Comparison of ENCODE assay signal across 1 cellular context in the genomic region with DNA sequence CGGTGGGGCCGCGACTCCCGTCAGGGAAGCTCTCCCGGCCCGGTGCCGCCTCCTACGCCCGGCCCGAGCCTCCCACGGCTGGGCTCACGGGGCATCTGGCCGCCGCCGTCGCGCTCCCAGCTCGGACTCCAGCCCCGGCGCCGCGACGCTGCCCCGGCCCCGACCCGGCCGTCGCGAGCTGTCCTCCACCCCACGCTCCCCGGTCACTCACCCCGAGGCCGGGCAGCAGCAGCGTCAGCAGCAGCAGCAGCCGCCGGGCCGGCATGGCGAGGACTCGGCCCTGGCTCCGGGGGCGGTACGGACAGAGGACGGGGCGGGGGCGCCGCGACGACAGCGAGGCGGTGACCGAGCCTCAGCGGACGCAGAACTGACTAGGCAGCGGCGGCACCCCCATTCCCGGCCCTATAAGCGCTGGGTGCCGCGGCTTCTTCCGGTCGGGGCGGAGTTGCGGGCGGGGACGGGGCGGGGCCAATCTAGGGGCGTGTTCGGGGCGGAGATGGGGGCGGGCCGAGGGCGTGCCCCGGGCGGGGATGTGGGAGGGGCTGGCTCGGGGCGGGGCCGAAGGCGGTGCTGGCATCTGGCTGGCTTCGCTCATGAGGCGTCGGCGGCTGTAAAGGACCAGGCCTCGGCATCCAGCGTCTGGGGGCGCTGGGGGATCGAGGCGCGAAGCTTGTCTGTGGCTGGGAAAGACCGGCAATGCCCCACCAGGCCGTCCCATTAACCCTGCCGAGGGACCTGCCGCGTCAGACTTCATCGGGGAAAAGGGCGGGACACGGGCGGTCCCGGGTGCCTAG.
A peak's percentile ranks its signal among the peaks of the same experiment; 100 is the strongest.
TF ChIP-seq lines count a peak whose summit lies in the region.

A gene (minus strand): TSS at position 380 of the 794 bp plus-strand sequence. CDS start 115 bp downstream, at position 265.

TF ChIP-seq in HepG2, 621 proteins besides CTCF, POLR2A, EP300 and RAD21 (continued from another document and continues in another):
- TF ChIP-seq, protein P1, sequence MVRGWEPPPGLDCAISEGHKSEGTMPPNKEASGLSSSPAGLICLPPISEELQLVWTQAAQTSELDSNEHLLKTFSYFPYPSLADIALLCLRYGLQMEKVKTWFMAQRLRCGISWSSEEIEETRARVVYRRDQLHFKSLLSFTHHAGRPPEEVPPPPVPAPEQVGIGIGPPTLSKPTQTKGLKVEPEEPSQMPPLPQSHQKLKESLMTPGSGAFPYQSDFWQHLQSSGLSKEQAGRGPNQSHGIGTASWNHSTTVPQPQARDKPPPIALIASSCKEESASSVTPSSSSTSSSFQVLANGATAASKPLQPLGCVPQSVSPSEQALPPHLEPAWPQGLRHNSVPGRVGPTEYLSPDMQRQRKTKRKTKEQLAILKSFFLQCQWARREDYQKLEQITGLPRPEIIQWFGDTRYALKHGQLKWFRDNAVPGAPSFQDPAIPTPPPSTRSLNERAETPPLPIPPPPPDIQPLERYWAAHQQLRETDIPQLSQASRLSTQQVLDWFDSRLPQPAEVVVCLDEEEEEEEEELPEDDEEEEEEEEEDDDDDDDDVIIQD (CRISPR knock-in tag; IDR thresholded peaks at IDR 0.05; ENCODE audit: low read depth) = no peak
- TF ChIP-seq MBNL3 (CRISPR knock-in tag; conservative IDR thresholded peaks at IDR 0.05) (no peak), ZNF121 (CRISPR knock-in tag; IDR thresholded peaks at IDR 0.05) (peak; percentile 61; the same call in 1 of the 2 replicates), SCMH1 (CRISPR knock-in tag; IDR thresholded peaks at IDR 0.05; ENCODE audit: borderline replicate concordance) (no peak), ZNF589 (CRISPR knock-in tag; conservative IDR thresholded peaks at IDR 0.05) (0 out of 2 replicates have a peak, but pooled peaks have one; percentile 19), ZZZ3 (CRISPR knock-in tag; IDR thresholded peaks at IDR 0.05; ENCODE audit: borderline replicate concordance) (no peak), HMG20B (CRISPR knock-in tag; conservative IDR thresholded peaks at IDR 0.05) (no peak), NFE2 (CRISPR knock-in tag; IDR thresholded peaks at IDR 0.05) (no peak), NR2F2 (IDR thresholded peaks at IDR 0.05; ENCODE audit: borderline replicate concordance, low read depth) (no peak; the same call in 1 of the 2 replicates), NCOA2 (CRISPR knock-in tag; IDR thresholded peaks at IDR 0.05) (peak; percentile 51), ZNF598 (CRISPR knock-in tag; IDR thresholded peaks at IDR 0.05; ENCODE audit: borderline replicate concordance) (no peak)
- TF ChIP-seq, protein P2, sequence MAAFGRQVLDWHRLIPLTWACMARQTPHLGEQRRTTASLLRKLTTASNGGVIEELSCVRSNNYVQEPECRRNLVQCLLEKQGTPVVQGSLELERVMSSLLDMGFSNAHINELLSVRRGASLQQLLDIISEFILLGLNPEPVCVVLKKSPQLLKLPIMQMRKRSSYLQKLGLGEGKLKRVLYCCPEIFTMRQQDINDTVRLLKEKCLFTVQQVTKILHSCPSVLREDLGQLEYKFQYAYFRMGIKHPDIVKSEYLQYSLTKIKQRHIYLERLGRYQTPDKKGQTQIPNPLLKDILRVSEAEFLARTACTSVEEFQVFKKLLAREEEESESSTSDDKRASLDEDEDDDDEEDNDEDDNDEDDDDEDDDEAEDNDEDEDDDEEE (CRISPR knock-in tag; IDR thresholded peaks at IDR 0.05) = peak; percentile 88
- TF ChIP-seq, protein P3, sequence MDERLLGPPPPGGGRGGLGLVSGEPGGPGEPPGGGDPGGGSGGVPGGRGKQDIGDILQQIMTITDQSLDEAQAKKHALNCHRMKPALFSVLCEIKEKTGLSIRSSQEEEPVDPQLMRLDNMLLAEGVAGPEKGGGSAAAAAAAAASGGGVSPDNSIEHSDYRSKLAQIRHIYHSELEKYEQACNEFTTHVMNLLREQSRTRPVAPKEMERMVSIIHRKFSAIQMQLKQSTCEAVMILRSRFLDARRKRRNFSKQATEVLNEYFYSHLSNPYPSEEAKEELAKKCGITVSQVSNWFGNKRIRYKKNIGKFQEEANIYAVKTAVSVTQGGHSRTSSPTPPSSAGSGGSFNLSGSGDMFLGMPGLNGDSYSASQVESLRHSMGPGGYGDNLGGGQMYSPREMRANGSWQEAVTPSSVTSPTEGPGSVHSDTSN (CRISPR knock-in tag; IDR thresholded peaks at IDR 0.05) = no peak
- TF ChIP-seq, protein P4, sequence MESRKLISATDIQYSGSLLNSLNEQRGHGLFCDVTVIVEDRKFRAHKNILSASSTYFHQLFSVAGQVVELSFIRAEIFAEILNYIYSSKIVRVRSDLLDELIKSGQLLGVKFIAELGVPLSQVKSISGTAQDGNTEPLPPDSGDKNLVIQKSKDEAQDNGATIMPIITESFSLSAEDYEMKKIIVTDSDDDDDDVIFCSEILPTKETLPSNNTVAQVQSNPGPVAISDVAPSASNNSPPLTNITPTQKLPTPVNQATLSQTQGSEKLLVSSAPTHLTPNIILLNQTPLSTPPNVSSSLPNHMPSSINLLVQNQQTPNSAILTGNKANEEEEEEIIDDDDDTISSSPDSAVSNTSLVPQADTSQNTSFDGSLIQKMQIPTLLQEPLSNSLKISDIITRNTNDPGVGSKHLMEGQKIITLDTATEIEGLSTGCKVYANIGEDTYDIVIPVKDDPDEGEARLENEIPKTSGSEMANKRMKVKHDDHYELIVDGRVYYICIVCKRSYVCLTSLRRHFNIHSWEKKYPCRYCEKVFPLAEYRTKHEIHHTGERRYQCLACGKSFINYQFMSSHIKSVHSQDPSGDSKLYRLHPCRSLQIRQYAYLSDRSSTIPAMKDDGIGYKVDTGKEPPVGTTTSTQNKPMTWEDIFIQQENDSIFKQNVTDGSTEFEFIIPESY (CRISPR knock-in tag; IDR thresholded peaks at IDR 0.05) = no peak
- TF ChIP-seq, protein P5, sequence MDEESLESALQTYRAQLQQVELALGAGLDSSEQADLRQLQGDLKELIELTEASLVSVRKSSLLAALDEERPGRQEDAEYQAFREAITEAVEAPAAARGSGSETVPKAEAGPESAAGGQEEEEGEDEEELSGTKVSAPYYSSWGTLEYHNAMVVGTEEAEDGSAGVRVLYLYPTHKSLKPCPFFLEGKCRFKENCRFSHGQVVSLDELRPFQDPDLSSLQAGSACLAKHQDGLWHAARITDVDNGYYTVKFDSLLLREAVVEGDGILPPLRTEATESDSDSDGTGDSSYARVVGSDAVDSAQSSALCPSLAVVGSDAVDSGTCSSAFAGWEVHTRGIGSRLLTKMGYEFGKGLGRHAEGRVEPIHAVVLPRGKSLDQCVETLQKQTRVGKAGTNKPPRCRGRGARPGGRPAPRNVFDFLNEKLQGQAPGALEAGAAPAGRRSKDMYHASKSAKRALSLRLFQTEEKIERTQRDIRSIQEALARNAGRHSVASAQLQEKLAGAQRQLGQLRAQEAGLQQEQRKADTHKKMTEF (CRISPR knock-in tag; IDR thresholded peaks at IDR 0.05) = peak; percentile 72; the same call in 1 of the 2 replicates
- TF ChIP-seq, protein P6, sequence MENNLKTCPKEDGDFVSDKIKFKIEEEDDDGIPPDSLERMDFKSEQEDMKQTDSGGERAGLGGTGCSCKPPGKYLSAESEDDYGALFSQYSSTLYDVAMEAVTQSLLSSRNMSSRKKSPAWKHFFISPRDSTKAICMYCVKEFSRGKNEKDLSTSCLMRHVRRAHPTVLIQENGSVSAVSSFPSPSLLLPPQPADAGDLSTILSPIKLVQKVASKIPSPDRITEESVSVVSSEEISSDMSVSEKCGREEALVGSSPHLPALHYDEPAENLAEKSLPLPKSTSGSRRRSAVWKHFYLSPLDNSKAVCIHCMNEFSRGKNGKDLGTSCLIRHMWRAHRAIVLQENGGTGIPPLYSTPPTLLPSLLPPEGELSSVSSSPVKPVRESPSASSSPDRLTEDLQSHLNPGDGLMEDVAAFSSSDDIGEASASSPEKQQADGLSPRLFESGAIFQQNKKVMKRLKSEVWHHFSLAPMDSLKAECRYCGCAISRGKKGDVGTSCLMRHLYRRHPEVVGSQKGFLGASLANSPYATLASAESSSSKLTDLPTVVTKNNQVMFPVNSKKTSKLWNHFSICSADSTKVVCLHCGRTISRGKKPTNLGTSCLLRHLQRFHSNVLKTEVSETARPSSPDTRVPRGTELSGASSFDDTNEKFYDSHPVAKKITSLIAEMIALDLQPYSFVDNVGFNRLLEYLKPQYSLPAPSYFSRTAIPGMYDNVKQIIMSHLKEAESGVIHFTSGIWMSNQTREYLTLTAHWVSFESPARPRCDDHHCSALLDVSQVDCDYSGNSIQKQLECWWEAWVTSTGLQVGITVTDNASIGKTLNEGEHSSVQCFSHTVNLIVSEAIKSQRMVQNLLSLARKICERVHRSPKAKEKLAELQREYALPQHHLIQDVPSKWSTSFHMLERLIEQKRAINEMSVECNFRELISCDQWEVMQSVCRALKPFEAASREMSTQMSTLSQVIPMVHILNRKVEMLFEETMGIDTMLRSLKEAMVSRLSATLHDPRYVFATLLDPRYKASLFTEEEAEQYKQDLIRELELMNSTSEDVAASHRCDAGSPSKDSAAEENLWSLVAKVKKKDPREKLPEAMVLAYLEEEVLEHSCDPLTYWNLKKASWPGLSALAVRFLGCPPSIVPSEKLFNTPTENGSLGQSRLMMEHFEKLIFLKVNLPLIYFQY (CRISPR knock-in tag; IDR thresholded peaks at IDR 0.05; ENCODE audit: borderline replicate concordance) = peak; percentile 62; the same call in 1 of the 2 replicates
- TF ChIP-seq, protein P7, sequence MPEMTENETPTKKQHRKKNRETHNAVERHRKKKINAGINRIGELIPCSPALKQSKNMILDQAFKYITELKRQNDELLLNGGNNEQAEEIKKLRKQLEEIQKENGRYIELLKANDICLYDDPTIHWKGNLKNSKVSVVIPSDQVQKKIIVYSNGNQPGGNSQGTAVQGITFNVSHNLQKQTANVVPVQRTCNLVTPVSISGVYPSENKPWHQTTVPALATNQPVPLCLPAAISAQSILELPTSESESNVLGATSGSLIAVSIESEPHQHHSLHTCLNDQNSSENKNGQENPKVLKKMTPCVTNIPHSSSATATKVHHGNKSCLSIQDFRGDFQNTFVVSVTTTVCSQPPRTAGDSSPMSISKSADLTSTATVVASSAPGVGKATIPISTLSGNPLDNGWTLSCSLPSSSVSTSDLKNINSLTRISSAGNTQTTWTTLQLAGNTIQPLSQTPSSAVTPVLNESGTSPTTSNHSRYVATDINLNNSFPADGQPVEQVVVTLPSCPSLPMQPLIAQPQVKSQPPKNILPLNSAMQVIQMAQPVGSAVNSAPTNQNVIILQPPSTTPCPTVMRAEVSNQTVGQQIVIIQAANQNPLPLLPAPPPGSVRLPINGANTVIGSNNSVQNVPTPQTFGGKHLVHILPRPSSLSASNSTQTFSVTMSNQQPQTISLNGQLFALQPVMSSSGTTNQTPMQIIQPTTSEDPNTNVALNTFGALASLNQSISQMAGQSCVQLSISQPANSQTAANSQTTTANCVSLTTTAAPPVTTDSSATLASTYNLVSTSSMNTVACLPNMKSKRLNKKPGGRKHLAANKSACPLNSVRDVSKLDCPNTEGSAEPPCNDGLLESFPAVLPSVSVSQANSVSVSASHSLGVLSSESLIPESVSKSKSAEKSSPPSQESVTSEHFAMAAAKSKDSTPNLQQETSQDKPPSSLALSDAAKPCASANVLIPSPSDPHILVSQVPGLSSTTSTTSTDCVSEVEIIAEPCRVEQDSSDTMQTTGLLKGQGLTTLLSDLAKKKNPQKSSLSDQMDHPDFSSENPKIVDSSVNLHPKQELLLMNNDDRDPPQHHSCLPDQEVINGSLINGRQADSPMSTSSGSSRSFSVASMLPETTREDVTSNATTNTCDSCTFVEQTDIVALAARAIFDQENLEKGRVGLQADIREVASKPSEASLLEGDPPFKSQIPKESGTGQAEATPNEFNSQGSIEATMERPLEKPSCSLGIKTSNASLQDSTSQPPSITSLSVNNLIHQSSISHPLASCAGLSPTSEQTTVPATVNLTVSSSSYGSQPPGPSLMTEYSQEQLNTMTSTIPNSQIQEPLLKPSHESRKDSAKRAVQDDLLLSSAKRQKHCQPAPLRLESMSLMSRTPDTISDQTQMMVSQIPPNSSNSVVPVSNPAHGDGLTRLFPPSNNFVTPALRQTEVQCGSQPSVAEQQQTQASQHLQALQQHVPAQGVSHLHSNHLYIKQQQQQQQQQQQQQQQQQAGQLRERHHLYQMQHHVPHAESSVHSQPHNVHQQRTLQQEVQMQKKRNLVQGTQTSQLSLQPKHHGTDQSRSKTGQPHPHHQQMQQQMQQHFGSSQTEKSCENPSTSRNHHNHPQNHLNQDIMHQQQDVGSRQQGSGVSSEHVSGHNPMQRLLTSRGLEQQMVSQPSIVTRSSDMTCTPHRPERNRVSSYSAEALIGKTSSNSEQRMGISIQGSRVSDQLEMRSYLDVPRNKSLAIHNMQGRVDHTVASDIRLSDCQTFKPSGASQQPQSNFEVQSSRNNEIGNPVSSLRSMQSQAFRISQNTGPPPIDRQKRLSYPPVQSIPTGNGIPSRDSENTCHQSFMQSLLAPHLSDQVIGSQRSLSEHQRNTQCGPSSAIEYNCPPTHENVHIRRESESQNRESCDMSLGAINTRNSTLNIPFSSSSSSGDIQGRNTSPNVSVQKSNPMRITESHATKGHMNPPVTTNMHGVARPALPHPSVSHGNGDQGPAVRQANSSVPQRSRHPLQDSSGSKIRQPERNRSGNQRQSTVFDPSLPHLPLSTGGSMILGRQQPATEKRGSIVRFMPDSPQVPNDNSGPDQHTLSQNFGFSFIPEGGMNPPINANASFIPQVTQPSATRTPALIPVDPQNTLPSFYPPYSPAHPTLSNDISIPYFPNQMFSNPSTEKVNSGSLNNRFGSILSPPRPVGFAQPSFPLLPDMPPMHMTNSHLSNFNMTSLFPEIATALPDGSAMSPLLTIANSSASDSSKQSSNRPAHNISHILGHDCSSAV (CRISPR knock-in tag; IDR thresholded peaks at IDR 0.05; ENCODE audit: borderline replicate concordance) = no peak
- TF ChIP-seq, protein P8, sequence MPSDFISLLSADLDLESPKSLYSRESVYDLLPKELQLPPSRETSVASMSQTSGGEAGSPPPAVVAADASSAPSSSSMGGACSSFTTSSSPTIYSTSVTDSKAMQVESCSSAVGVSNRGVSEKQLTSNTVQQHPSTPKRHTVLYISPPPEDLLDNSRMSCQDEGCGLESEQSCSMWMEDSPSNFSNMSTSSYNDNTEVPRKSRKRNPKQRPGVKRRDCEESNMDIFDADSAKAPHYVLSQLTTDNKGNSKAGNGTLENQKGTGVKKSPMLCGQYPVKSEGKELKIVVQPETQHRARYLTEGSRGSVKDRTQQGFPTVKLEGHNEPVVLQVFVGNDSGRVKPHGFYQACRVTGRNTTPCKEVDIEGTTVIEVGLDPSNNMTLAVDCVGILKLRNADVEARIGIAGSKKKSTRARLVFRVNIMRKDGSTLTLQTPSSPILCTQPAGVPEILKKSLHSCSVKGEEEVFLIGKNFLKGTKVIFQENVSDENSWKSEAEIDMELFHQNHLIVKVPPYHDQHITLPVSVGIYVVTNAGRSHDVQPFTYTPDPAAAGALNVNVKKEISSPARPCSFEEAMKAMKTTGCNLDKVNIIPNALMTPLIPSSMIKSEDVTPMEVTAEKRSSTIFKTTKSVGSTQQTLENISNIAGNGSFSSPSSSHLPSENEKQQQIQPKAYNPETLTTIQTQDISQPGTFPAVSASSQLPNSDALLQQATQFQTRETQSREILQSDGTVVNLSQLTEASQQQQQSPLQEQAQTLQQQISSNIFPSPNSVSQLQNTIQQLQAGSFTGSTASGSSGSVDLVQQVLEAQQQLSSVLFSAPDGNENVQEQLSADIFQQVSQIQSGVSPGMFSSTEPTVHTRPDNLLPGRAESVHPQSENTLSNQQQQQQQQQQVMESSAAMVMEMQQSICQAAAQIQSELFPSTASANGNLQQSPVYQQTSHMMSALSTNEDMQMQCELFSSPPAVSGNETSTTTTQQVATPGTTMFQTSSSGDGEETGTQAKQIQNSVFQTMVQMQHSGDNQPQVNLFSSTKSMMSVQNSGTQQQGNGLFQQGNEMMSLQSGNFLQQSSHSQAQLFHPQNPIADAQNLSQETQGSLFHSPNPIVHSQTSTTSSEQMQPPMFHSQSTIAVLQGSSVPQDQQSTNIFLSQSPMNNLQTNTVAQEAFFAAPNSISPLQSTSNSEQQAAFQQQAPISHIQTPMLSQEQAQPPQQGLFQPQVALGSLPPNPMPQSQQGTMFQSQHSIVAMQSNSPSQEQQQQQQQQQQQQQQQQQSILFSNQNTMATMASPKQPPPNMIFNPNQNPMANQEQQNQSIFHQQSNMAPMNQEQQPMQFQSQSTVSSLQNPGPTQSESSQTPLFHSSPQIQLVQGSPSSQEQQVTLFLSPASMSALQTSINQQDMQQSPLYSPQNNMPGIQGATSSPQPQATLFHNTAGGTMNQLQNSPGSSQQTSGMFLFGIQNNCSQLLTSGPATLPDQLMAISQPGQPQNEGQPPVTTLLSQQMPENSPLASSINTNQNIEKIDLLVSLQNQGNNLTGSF (CRISPR knock-in tag; IDR thresholded peaks at IDR 0.05) = peak; percentile 82
